10 cellular contexts compared by ENCODE assay signal in genomic region chr11:63602842-63603518, GRCh38. TPM values are rescaled to one million over a fixed set of nuclear protein-coding genes. Genes with fewer than 3 reads are reported as not detected.
DNase-seq lines count a peak whose midpoint lies in the region; ATAC-seq, FAIRE-seq and TF ChIP-seq lines count a peak whose summit lies in the region.
"Not testable (repeated sequence)": the region's sequence is repeated elsewhere in the genome, so short reads cannot be mapped to it uniquely, and the experiment has no call there.
"Had no signal": no experiment of that assay in that cellular context is flagged by ENCODE, and none has a peak within 500 bp of the region (broad histone marks: within the 10 kb centered on the region; RNA-seq: fewer than 3 reads in every experiment).

No MANE protein-coding gene starts in this region.

- ATAC-seq in GM12878, result not testable (repeated sequence)

- not testable (repeated sequence) for BruUV-seq in GM12878 (replicated peaks; lab: Mats Ljungman, UMichigan)

- not testable (repeated sequence) for H3K9me3 Mint-ChIP-seq in T-helper 2 cell treated with Interferon-gamma antibody and Interleukin-4, amounts not matched to agents 5 μg/mL and 100 μg/mL, for 36 hours; neural crest cell

- H4K20me1 ChIP-seq in GM12878 (ENCODE audit: control insufficient read depth, insufficient read depth), result not testable (repeated sequence)

- CTCF ChIA-PET in GM12878 (lab: Yijun Ruan, JAX), result not testable (repeated sequence)

- not testable (repeated sequence) for H3K4me1 Mint-ChIP-seq in T-helper 2 cell treated with Interferon-gamma antibody and Interleukin-4, amounts not matched to agents 5 μg/mL and 100 μg/mL, for 36 hours (ENCODE audit: low read depth)
- peaks cover 23% of the 10 kb centered on the region for H3K4me1 Mint-ChIP-seq in neural crest cell

- H3K9me3 ChIP-seq in GM12878 (replicated peaks; ENCODE audit: control insufficient read depth, insufficient read depth, low read length); esophagus muscularis mucosa; sigmoid colon: not testable (repeated sequence)

- POLR2A ChIA-PET in GM12878 (lab: Charles Lee), result interaction anchor here (1.8 kb wide), 1 partner anchor 11 kb away, joined by 4 read pairs; no protein-coding TSS in a partner anchor

- not testable (repeated sequence) for TF ChIP-seq POLR2A in GM12878 (IDR thresholded peaks at IDR 0.05; ENCODE audit: low read depth, low read length); esophagus muscularis mucosa (IDR thresholded peaks at IDR 0.05; ENCODE audit: low read depth); sigmoid colon (IDR thresholded peaks at IDR 0.05)

- not testable (repeated sequence) for H3K27me3 ChIP-seq in GM12878 (replicated peaks in 1 of 2; ENCODE audit: control insufficient read depth in 2 of 2, insufficient read depth in 2 of 2, low read length in 1 of 2); esophagus muscularis mucosa; sigmoid colon

- H3K9ac ChIP-seq in GM12878 (ENCODE audit: control insufficient read depth, insufficient read depth, low read length), result not testable (repeated sequence)

- peak; percentile 77 for DNase-seq in HuH-7.5 (ENCODE audit: low spot score)
- peak; percentile 19 for DNase-seq in T-helper 2 cell treated with Interferon-gamma antibody and Interleukin-4, amounts not matched to agents 5 μg/mL and 100 μg/mL, for 36 hours (ENCODE audit: low spot score)
- DNase-seq in GM12878 (ENCODE audit: low read depth, low spot score); sigmoid colon: not testable (repeated sequence)
- DNase-seq in esophagus muscularis mucosa (ENCODE audit: extremely low spot score), result peak; percentile 45
- peak in 36 of 51 donors; percentile 16 to 91 (median 56) for DNase-seq in hypothalamus (lab: John Stamatoyannopoulos, UW)
- DNase-seq in neural crest cell (ENCODE audit: low read depth, low spot score), result peak; percentile 20

- not testable (repeated sequence) for H3K4me1 ChIP-seq in GM12878 (ENCODE audit: control insufficient read depth, insufficient read depth, low read length)
- H3K4me1 ChIP-seq in esophagus muscularis mucosa, result peaks cover 24 to 35% (median 29%) of the 10 kb centered on the region in 4 donors
- peaks cover 0 to 23% (median 18%) of the 10 kb centered on the region in 4 donors for H3K4me1 ChIP-seq in sigmoid colon

- RAD21 ChIA-PET in GM12878 (lab: Charles Lee; ENCODE audit: unreplicated experiment), result not testable (repeated sequence)

- not testable (repeated sequence) for H3K4me3 Mint-ChIP-seq in T-helper 2 cell treated with Interferon-gamma antibody and Interleukin-4, amounts not matched to agents 5 μg/mL and 100 μg/mL, for 36 hours
- H3K4me3 Mint-ChIP-seq in neural crest cell, result peak overlapping the region; percentile 35

- not testable (repeated sequence) for H2AFZ ChIP-seq in GM12878 (ENCODE audit: control insufficient read depth, low read depth, low read length)

- H3K36me3 ChIP-seq in GM12878 (ENCODE audit: control insufficient read depth in 2 of 2, insufficient read depth in 2 of 2, low read length in 1 of 2); sigmoid colon: not testable (repeated sequence)
- H3K36me3 ChIP-seq in esophagus muscularis mucosa, result peaks cover 0 to 15% (median 2%) of the 10 kb centered on the region in 4 donors

- FAIRE-seq in GM12878 (lab: Jason Lieb, UNC), result not testable (repeated sequence)

- TF ChIP-seq EP300 in GM12878 (IDR thresholded peaks at IDR 0.05; ENCODE audit: borderline replicate concordance in 1 of 2, control insufficient read depth in 1 of 2, low read depth in 2 of 2, low read length in 2 of 2); esophagus muscularis mucosa (IDR thresholded peaks at IDR 0.05); sigmoid colon (IDR thresholded peaks at IDR 0.05): not testable (repeated sequence)

- in situ Hi-C loops in GM12878 (cut with MboI), result not testable (repeated sequence)

- not testable (repeated sequence) for H3K27ac Mint-ChIP-seq in T-helper 2 cell treated with Interferon-gamma antibody and Interleukin-4, amounts not matched to agents 5 μg/mL and 100 μg/mL, for 36 hours
- peak overlapping the region; percentile 64 for H3K27ac Mint-ChIP-seq in neural crest cell (ENCODE audit: unreplicated experiment)

- SMC1A ChIA-PET in GM12878 (lab: Charles Lee; ENCODE audit: uncharacterized antibody, unreplicated experiment), result interaction anchor here (2.3 kb wide), 1 partner anchor 24 kb away, joined by 6 read pairs; no protein-coding TSS in a partner anchor

- H3K27ac ChIP-seq in GM12878 (ENCODE audit: control insufficient read depth, insufficient read depth), result not testable (repeated sequence)
- H3K27ac ChIP-seq in esophagus muscularis mucosa (replicated peaks in 1 of 4) (peak overlapping the region; percentile 55 to 70 (median 59)), sigmoid colon (peak overlapping the region; percentile 20 to 69 (median 54))

- not testable (repeated sequence) for TF ChIP-seq RAD21 in GM12878 (IDR thresholded peaks at IDR 0.05; ENCODE audit: insufficient read depth, low read depth, low read length)

- not testable (repeated sequence) for TF ChIP-seq CTCF in GM12878 (IDR thresholded peaks at IDR 0.05 in 2 of 3, conservative IDR thresholded peaks at IDR 0.05 in 1 of 3; ENCODE audit: control insufficient read depth in 2 of 3, extremely low read depth in 1 of 3, insufficient read depth in 1 of 3, low read depth in 3 of 3, low read length in 3 of 3); esophagus muscularis mucosa (IDR thresholded peaks at IDR 0.05); neural crest cell (conservative IDR thresholded peaks at IDR 0.05); sigmoid colon (IDR thresholded peaks at IDR 0.05)

- not testable (repeated sequence) for H3K4me2 ChIP-seq in GM12878 (ENCODE audit: control insufficient read depth, insufficient read depth)

- H3K4me3 ChIP-seq in GM12878, esophagus muscularis mucosa, sigmoid colon: not testable (repeated sequence)

- not testable (repeated sequence) for H3K27me3 Mint-ChIP-seq in T-helper 2 cell treated with Interferon-gamma antibody and Interleukin-4, amounts not matched to agents 5 μg/mL and 100 μg/mL, for 36 hours (ENCODE audit: low read depth); neural crest cell (ENCODE audit: low read depth)

- H3K79me2 ChIP-seq in GM12878 (ENCODE audit: control insufficient read depth, insufficient read depth, low read length), result not testable (repeated sequence)

- intact Hi-C loops in GM12878 (cut with micrococcal nuclease; ENCODE audit: unreplicated experiment); esophagus muscularis mucosa (cut with DNase I); sigmoid colon (cut with DNase I): not testable (repeated sequence)

- WGBS in GM12878 (ENCODE audit: insufficient coverage, insufficient replicate concordance, low lambda C conversion rate, missing lambda C conversion rate), result 58% methylated on average over 9 of the region's 9 CpGs
- WGBS in esophagus muscularis mucosa, result 62% methylated on average over 9 of the region's 9 CpGs
- 82 to 86% methylated on average over 9 of the region's 9 CpGs for WGBS in sigmoid colon, 2 donors

- not testable (repeated sequence) for H3K36me3 Mint-ChIP-seq in T-helper 2 cell treated with Interferon-gamma antibody and Interleukin-4, amounts not matched to agents 5 μg/mL and 100 μg/mL, for 36 hours (ENCODE audit: low read depth); neural crest cell (ENCODE audit: low read depth)

RNA-seq across cellular contexts. Expression of gene PLAAT3, which starts 11.3 kb away (rescaled TPM):
- total RNA-seq in GM12878 (2013; cell fraction: nucleolus; rRNA removed), result 2.5 and 2.9 TPM in 2 replicates
- total RNA-seq in GM12878 (2014; rRNA removed) (11.3 and 12.5 TPM in 2 replicates), GM12878 (2014; rRNA removed; fragmentation: Illumina TruSeq; extraction: Trizol) (7.0 and 8.1 TPM in 2 replicates), GM12878 (2021) (13.3 and 15.4 TPM in 2 replicates), esophagus muscularis mucosa (10 to 100 TPM; 40.3 to 74.8 (median 54.4) TPM), neural crest cell (4.1 and 4.3 TPM in 2 replicates), sigmoid colon (10 to 100 TPM; 34.9 to 59.9 (median 47.9) TPM)
- polyA plus RNA-seq in GM12878 (2011; ENCODE audit: low read depth), result 7.5 TPM
- polyA plus RNA-seq in GM12878 (2011; rRNA removed) (3.2 and 4.8 TPM in 2 replicates), GM12878 (2014; fragmentation: Illumina TruSeq; extraction: Trizol) (6.4 and 9.2 TPM in 2 replicates), GM12878 (2014; fragmentation: Nextera tagmentation; extraction: Ambion mirVana) (10 to 100 TPM; 31.6 to 37.0 TPM), GM12878 (2014; rRNA removed) (18.0 and 18.9 TPM in 2 replicates), GM12878 (2016; fragmentation: Nextera tagmentation; extraction: Ambion mirVana) (10 to 100 TPM; 16.4 to 19.9 TPM), sigmoid colon (10 to 100 TPM; 14.6 to 34.7 (median 21.0) TPM)
- polyA plus RNA-seq in GM12878 (2011; cell fraction: cytosol; rRNA removed), result 6.0 and 6.3 TPM in 2 replicates
- 2.4 and 2.7 TPM in 2 replicates for polyA plus RNA-seq in GM12878 (2011; cell fraction: nucleus; rRNA removed)
- polyA plus RNA-seq in GM12878 (2012), result 7.2 and 7.7 TPM in 2 replicates
- 6.4 and 8.2 TPM in 2 replicates for polyA minus RNA-seq in GM12878 (2011; rRNA and poly(A)+ RNA removed)
- polyA minus RNA-seq in GM12878 (2011; cell fraction: cytosol; rRNA and poly(A)+ RNA removed), result 1.8 TPM in 1 of 2 replicates, not detected in the other
- 0.73 and 1.1 TPM in 2 replicates for polyA minus RNA-seq in GM12878 (2011; cell fraction: nucleus; rRNA and poly(A)+ RNA removed)

RNA-seq across cellular contexts. Expression of gene PLAAT2, which starts 39.8 kb away (rescaled TPM):
- 1.1 and 1.7 TPM in 2 replicates for total RNA-seq in GM12878 (2013; cell fraction: nucleolus; rRNA removed)
- total RNA-seq in GM12878 (2014; rRNA removed) (8.2 and 8.5 TPM in 2 replicates), GM12878 (2014; rRNA removed; fragmentation: Illumina TruSeq; extraction: Trizol) (8.2 and 8.6 TPM in 2 replicates), GM12878 (2021) (4.6 and 5.2 TPM in 2 replicates), esophagus muscularis mucosa (not detected), neural crest cell (not detected in 2 replicates), sigmoid colon (under 1 TPM in 1 of 4 donors, not detected in 3; 0.71 TPM)
- polyA plus RNA-seq in GM12878 (2011; ENCODE audit: low read depth), result 21.4 TPM
- polyA plus RNA-seq in GM12878 (2011; rRNA removed) (2.5 and 4.6 TPM in 2 replicates), GM12878 (2014; fragmentation: Illumina TruSeq; extraction: Trizol) (10.8 and 13.4 TPM in 2 replicates), GM12878 (2014; fragmentation: Nextera tagmentation; extraction: Ambion mirVana) (10 to 100 TPM; 15.7 to 25.9 TPM), GM12878 (2014; rRNA removed) (10.9 and 11.5 TPM in 2 replicates), GM12878 (2016; fragmentation: Nextera tagmentation; extraction: Ambion mirVana) (1 to 10 TPM; 5.6 to 5.9 TPM), sigmoid colon (100 to 1,000 TPM in 2 of 3 donors, 10 to 100 TPM in 1; 27.0 to 233 (median 112) TPM)
- 4.8 and 7.6 TPM in 2 replicates for polyA plus RNA-seq in GM12878 (2011; cell fraction: cytosol; rRNA removed)
- 2.0 and 2.5 TPM in 2 replicates for polyA plus RNA-seq in GM12878 (2011; cell fraction: nucleus; rRNA removed)
- polyA plus RNA-seq in GM12878 (2012), result 6.3 and 17.6 TPM in 2 replicates
- polyA minus RNA-seq in GM12878 (2011; rRNA and poly(A)+ RNA removed), result 1.8 and 3.9 TPM in 2 replicates
- polyA minus RNA-seq in GM12878 (2011; cell fraction: cytosol; rRNA and poly(A)+ RNA removed), result not detected in 2 replicates
- not detected in 2 replicates for polyA minus RNA-seq in GM12878 (2011; cell fraction: nucleus; rRNA and poly(A)+ RNA removed)
- total RNA-seq: B cell, cardiac muscle cell, mesothelial cell of epicardium had no signal
- polyA plus RNA-seq: cardiac muscle cell had no signal
